ENCODE assay signal across 1 cellular context in the genomic region with DNA sequence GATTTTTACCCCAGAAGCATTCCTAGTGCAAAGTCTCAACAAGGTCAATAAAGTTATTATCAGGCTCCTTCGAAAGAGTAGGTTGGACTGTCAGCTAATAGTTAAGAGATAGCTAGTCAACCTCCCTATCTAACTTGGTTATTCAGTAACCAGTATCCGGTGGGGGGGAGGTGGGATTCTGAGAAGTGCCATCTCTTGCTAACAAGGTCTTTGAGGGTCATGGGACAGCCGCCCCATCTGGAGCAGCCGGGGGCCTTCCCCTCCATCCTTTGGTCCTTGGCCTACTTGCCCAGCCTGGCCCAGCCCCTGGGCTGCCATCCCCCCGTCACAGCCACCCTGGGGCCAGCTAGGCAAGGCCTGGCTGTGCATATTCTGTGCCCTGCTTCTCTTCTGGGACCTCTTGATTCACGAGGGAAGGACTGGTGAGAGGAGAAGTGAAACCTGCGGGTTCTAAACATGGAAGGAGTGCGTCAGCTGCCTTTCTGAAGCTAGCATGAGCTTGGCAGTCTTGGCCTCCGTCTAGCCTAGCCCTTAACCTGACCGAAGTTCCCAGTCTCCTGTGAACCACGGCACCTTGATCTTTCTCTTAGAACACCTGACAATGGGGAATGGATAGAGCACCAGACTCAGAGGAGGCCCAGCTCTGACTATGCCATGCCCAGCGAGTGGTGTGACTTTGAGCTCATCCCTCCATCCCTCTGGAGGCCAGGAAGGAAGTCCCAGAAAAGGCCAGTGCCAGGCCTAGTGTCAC.
TF ChIP-seq lines count a peak whose summit lies in the region.

No MANE protein-coding gene starts in this region.

TF ChIP-seq in WTC11, 78 proteins besides CTCF, POLR2A, EP300 and RAD21 (continued from another document):
- TF ChIP-seq, protein P1, sequence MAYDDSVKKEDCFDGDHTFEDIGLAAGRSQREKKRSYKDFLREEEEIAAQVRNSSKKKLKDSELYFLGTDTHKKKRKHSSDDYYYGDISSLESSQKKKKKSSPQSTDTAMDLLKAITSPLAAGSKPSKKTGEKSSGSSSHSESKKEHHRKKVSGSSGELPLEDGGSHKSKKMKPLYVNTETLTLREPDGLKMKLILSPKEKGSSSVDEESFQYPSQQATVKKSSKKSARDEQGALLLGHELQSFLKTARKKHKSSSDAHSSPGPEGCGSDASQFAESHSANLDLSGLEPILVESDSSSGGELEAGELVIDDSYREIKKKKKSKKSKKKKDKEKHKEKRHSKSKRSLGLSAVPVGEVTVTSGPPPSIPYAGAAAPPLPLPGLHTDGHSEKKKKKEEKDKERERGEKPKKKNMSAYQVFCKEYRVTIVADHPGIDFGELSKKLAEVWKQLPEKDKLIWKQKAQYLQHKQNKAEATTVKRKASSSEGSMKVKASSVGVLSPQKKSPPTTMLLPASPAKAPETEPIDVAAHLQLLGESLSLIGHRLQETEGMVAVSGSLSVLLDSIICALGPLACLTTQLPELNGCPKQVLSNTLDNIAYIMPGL (CRISPR knock-in tag; IDR thresholded peaks at IDR 0.05) = no peak
- TF ChIP-seq, protein P2, sequence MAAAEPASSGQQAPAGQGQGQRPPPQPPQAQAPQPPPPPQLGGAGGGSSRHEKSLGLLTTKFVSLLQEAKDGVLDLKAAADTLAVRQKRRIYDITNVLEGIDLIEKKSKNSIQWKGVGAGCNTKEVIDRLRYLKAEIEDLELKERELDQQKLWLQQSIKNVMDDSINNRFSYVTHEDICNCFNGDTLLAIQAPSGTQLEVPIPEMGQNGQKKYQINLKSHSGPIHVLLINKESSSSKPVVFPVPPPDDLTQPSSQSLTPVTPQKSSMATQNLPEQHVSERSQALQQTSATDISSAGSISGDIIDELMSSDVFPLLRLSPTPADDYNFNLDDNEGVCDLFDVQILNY (CRISPR knock-in tag; IDR thresholded peaks at IDR 0.05) = no peak
- TF ChIP-seq, protein P3, sequence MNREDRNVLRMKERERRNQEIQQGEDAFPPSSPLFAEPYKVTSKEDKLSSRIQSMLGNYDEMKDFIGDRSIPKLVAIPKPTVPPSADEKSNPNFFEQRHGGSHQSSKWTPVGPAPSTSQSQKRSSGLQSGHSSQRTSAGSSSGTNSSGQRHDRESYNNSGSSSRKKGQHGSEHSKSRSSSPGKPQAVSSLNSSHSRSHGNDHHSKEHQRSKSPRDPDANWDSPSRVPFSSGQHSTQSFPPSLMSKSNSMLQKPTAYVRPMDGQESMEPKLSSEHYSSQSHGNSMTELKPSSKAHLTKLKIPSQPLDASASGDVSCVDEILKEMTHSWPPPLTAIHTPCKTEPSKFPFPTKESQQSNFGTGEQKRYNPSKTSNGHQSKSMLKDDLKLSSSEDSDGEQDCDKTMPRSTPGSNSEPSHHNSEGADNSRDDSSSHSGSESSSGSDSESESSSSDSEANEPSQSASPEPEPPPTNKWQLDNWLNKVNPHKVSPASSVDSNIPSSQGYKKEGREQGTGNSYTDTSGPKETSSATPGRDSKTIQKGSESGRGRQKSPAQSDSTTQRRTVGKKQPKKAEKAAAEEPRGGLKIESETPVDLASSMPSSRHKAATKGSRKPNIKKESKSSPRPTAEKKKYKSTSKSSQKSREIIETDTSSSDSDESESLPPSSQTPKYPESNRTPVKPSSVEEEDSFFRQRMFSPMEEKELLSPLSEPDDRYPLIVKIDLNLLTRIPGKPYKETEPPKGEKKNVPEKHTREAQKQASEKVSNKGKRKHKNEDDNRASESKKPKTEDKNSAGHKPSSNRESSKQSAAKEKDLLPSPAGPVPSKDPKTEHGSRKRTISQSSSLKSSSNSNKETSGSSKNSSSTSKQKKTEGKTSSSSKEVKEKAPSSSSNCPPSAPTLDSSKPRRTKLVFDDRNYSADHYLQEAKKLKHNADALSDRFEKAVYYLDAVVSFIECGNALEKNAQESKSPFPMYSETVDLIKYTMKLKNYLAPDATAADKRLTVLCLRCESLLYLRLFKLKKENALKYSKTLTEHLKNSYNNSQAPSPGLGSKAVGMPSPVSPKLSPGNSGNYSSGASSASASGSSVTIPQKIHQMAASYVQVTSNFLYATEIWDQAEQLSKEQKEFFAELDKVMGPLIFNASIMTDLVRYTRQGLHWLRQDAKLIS (CRISPR knock-in tag; IDR thresholded peaks at IDR 0.05; ENCODE audit: borderline replicate concordance) = no peak
- TF ChIP-seq NFE2L1 (CRISPR knock-in tag; IDR thresholded peaks at IDR 0.05) (no peak), HMGA2 (CRISPR knock-in tag; IDR thresholded peaks at IDR 0.05) (no peak), OVOL2 (CRISPR knock-in tag; IDR thresholded peaks at IDR 0.05; ENCODE audit: borderline replicate concordance) (no peak), ZNF317 (CRISPR knock-in tag; IDR thresholded peaks at IDR 0.05; ENCODE audit: borderline replicate concordance, low read depth) (no peak)
- TF ChIP-seq, protein P4, sequence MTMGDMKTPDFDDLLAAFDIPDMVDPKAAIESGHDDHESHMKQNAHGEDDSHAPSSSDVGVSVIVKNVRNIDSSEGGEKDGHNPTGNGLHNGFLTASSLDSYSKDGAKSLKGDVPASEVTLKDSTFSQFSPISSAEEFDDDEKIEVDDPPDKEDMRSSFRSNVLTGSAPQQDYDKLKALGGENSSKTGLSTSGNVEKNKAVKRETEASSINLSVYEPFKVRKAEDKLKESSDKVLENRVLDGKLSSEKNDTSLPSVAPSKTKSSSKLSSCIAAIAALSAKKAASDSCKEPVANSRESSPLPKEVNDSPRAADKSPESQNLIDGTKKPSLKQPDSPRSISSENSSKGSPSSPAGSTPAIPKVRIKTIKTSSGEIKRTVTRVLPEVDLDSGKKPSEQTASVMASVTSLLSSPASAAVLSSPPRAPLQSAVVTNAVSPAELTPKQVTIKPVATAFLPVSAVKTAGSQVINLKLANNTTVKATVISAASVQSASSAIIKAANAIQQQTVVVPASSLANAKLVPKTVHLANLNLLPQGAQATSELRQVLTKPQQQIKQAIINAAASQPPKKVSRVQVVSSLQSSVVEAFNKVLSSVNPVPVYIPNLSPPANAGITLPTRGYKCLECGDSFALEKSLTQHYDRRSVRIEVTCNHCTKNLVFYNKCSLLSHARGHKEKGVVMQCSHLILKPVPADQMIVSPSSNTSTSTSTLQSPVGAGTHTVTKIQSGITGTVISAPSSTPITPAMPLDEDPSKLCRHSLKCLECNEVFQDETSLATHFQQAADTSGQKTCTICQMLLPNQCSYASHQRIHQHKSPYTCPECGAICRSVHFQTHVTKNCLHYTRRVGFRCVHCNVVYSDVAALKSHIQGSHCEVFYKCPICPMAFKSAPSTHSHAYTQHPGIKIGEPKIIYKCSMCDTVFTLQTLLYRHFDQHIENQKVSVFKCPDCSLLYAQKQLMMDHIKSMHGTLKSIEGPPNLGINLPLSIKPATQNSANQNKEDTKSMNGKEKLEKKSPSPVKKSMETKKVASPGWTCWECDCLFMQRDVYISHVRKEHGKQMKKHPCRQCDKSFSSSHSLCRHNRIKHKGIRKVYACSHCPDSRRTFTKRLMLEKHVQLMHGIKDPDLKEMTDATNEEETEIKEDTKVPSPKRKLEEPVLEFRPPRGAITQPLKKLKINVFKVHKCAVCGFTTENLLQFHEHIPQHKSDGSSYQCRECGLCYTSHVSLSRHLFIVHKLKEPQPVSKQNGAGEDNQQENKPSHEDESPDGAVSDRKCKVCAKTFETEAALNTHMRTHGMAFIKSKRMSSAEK (CRISPR knock-in tag; IDR thresholded peaks at IDR 0.05; ENCODE audit: borderline replicate concordance) = no peak
- TF ChIP-seq, protein P5, sequence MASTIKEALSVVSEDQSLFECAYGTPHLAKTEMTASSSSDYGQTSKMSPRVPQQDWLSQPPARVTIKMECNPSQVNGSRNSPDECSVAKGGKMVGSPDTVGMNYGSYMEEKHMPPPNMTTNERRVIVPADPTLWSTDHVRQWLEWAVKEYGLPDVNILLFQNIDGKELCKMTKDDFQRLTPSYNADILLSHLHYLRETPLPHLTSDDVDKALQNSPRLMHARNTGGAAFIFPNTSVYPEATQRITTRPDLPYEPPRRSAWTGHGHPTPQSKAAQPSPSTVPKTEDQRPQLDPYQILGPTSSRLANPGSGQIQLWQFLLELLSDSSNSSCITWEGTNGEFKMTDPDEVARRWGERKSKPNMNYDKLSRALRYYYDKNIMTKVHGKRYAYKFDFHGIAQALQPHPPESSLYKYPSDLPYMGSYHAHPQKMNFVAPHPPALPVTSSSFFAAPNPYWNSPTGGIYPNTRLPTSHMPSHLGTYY (CRISPR knock-in tag; IDR thresholded peaks at IDR 0.05) = no peak
- TF ChIP-seq, protein P6, sequence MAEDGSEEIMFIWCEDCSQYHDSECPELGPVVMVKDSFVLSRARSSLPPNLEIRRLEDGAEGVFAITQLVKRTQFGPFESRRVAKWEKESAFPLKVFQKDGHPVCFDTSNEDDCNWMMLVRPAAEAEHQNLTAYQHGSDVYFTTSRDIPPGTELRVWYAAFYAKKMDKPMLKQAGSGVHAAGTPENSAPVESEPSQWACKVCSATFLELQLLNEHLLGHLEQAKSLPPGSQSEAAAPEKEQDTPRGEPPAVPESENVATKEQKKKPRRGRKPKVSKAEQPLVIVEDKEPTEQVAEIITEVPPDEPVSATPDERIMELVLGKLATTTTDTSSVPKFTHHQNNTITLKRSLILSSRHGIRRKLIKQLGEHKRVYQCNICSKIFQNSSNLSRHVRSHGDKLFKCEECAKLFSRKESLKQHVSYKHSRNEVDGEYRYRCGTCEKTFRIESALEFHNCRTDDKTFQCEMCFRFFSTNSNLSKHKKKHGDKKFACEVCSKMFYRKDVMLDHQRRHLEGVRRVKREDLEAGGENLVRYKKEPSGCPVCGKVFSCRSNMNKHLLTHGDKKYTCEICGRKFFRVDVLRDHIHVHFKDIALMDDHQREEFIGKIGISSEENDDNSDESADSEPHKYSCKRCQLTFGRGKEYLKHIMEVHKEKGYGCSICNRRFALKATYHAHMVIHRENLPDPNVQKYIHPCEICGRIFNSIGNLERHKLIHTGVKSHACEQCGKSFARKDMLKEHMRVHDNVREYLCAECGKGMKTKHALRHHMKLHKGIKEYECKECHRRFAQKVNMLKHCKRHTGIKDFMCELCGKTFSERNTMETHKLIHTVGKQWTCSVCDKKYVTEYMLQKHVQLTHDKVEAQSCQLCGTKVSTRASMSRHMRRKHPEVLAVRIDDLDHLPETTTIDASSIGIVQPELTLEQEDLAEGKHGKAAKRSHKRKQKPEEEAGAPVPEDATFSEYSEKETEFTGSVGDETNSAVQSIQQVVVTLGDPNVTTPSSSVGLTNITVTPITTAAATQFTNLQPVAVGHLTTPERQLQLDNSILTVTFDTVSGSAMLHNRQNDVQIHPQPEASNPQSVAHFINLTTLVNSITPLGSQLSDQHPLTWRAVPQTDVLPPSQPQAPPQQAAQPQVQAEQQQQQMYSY (CRISPR knock-in tag; IDR thresholded peaks at IDR 0.05) = no peak
